20 cellular contexts compared by ENCODE assay signal in the genomic region with DNA sequence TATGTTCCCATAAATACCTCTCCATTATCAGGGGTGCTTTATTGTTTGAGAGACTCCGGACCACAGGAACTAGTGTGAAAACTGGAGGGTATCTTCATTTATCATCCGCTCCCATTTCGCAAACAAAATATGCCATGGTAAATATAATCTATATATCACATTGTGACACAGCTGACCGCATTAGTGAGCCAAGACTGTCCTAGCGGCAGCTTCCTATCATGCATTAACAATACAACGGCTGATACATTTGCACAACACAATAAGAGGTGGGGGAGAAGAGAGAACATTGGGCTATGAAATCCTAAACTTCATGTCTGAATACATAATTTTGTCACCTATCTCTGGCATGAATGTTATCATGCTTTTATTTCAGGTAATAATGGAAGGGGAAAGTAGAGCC. TPM values are rescaled to one million over a fixed set of nuclear protein-coding genes. Genes with fewer than 3 reads are reported as not detected.
A peak's percentile ranks its signal among the peaks of the same experiment; 100 is the strongest.
DNase-seq lines count a peak whose midpoint lies in the region; ATAC-seq and TF ChIP-seq lines count a peak whose summit lies in the region.
"Had no signal": no experiment of that assay in that cellular context is flagged by ENCODE, and none has a peak within 500 bp of the region (broad histone marks: within the 10 kb centered on the region; RNA-seq: fewer than 3 reads in every experiment).

No MANE protein-coding gene starts in this region.

- H3K27ac ChIP-seq in left ventricle myocardium inferior (replicated peaks) (no peak overlapping the region), heart left ventricle (no peak overlapping the region), mesendoderm (ENCODE audit: low read depth, low read length) (no peak overlapping the region)

- H3K4me3 Mint-ChIP-seq in activated B cell treated with CpG ODN at 0.5 μM for 24 hours = no peak overlapping the region
- H3K4me3 Mint-ChIP-seq: T-cell had no signal

- no peak for ATAC-seq in heart left ventricle
- no peak for ATAC-seq in activated B cell treated with CpG ODN at 0.5 μM for 24 hours (ENCODE audit: low read depth)
- ATAC-seq: Panc1, SK-N-SH treated with all-trans-retinoic acid at 6 μM for 48 hours, T-cell had no signal

- no peaks in the 10 kb centered on the region for H3K9me3 Mint-ChIP-seq in activated B cell treated with CpG ODN at 0.5 μM for 24 hours
- H3K9me3 Mint-ChIP-seq: T-cell had no signal

- H2AK5ac ChIP-seq in mesendoderm (ENCODE audit: low read length) = no peak overlapping the region

- DNase-seq in left ventricle myocardium inferior = no peak
- no peak for DNase-seq in heart left ventricle
- peak; percentile 74 to 87 for DNase-seq in NOMO-1 (lab: John Stamatoyannopoulos, UW; ENCODE audit: unreplicated experiment in 2 of 2)
- DNase-seq in activated B cell treated with CpG ODN at 0.5 μM for 24 hours = no peak
- no peak for DNase-seq in NCI-H748 (lab: John Stamatoyannopoulos, UW; ENCODE audit: unreplicated experiment)
- DNase-seq in SW480 (ENCODE audit: low spot score) = no peak
- DNase-seq in mesendoderm = no peak
- no peak for DNase-seq in COLO829 (ENCODE audit: low spot score)
- DNase-seq: 8988T, C1 segment of cervical spinal cord, EL, MG63, NCI-H1105 treated with DMSO at 0.1 percent for 48 hours, NCI-H2029 treated with DMSO at 0.1 percent for 48 hours, NCI-H345, NCI-H524, SIG-M5, T-cell had no signal

- POLR2A ChIA-PET in activated B cell treated with CpG ODN at 0.5 μM for 24 hours (lab: Charles Lee) = interaction anchor here (0.7 to 1.3 kb wide), 3 partner anchors 8 to 94 kb away, joined by 3 to 7 read pairs (median 3); no protein-coding TSS in a partner anchor

- H2BK120ac ChIP-seq in mesendoderm (ENCODE audit: low read depth, low read length) = no peak overlapping the region

- no peak overlapping the region for H3K4ac ChIP-seq in mesendoderm (ENCODE audit: low read depth, low read length)

- no peaks in the 10 kb centered on the region for H3K27me3 Mint-ChIP-seq in activated B cell treated with CpG ODN at 0.5 μM for 24 hours

- intact Hi-C loops in left ventricle myocardium inferior (cut with micrococcal nuclease) = no loop called here
- intact Hi-C loops in heart left ventricle (cut with DNase I) = no loop called here
- intact Hi-C loops in activated B cell treated with CpG ODN at 0.5 μM for 24 hours (cut with micrococcal nuclease) = loop anchor here (1.0 kb wide), 1 partner anchor 8 kb away; no protein-coding TSS in a partner anchor

- no peaks in the 10 kb centered on the region for H3K36me3 ChIP-seq in left ventricle myocardium inferior
- H3K36me3 ChIP-seq in heart left ventricle = no peaks in the 10 kb centered on the region
- no peaks in the 10 kb centered on the region for H3K36me3 ChIP-seq in mesendoderm (ENCODE audit: control insufficient read depth, insufficient read depth, low read length)
- H3K36me3 ChIP-seq: MG63 had no signal

- H3K4me1 ChIP-seq in left ventricle myocardium inferior = peaks cover 75% of the 10 kb centered on the region
- peaks cover 0 to 46% (median 10%) of the 10 kb centered on the region in 12 donors for H3K4me1 ChIP-seq in heart left ventricle
- peaks cover 7% of the 10 kb centered on the region for H3K4me1 ChIP-seq in mesendoderm (ENCODE audit: control insufficient read depth, low read depth, low read length)

- no peak overlapping the region for H3K4me2 ChIP-seq in mesendoderm (ENCODE audit: low read length)

- H4K5ac ChIP-seq in mesendoderm (ENCODE audit: low read length) = no peak overlapping the region

- H3K27me3 ChIP-seq in left ventricle myocardium inferior (ENCODE audit: low read depth) (peaks cover 14% of the 10 kb centered on the region), heart left ventricle (peaks cover 0 to 5% (median 0%) of the 10 kb centered on the region in 9 donors), mesendoderm (ENCODE audit: insufficient read depth, low read length, poor library complexity) (no peaks in the 10 kb centered on the region)
- H3K27me3 ChIP-seq: MG63 had no signal

- CTCF ChIA-PET in activated B cell treated with CpG ODN at 0.5 μM for 24 hours (lab: Charles Lee) = interaction anchor here (1.8 kb wide), 1 partner anchor 26 kb away, joined by 5 read pairs; no protein-coding TSS in a partner anchor

- H4K8ac ChIP-seq in mesendoderm (ENCODE audit: low read depth, low read length) = no peak overlapping the region

- H3K79me2 ChIP-seq in mesendoderm (ENCODE audit: control insufficient read depth, insufficient read depth, low read length) = peaks cover 53% of the 10 kb centered on the region

- H3K9ac ChIP-seq in mesendoderm (ENCODE audit: low read length) = no peak overlapping the region

- peak overlapping the region; percentile 72 for H3K27ac Mint-ChIP-seq in activated B cell treated with CpG ODN at 0.5 μM for 24 hours
- H3K27ac Mint-ChIP-seq: T-cell had no signal

- peaks cover 90% of the 10 kb centered on the region for H3K36me3 Mint-ChIP-seq in activated B cell treated with CpG ODN at 0.5 μM for 24 hours (ENCODE audit: low read depth)
- H3K36me3 Mint-ChIP-seq: T-cell had no signal

- H3K18ac ChIP-seq in mesendoderm (ENCODE audit: low read length) = no peak overlapping the region

- WGBS in heart left ventricle, 4 donors = 43 to 53% (median 45%) methylated on average over 6 of the region's 6 CpGs
- no CpG with 5 or more reads among the region's 6 CpGs for WGBS in mesendoderm (ENCODE audit: extremely low coverage, insufficient coverage, low lambda C conversion rate)

- H3K79me1 ChIP-seq in mesendoderm (ENCODE audit: low read length) = peaks cover 29% of the 10 kb centered on the region

- H3K9me3 ChIP-seq in left ventricle myocardium inferior (replicated peaks) (no peaks in the 10 kb centered on the region), heart left ventricle (no peaks in the 10 kb centered on the region)
- H3K9me3 ChIP-seq: MG63 had no signal

- no peak overlapping the region for H3K56ac ChIP-seq in mesendoderm (ENCODE audit: low read length)

- TF ChIP-seq POLR2A in heart left ventricle (IDR thresholded peaks at IDR 0.05) = no peak

- no peak overlapping the region for H2BK5ac ChIP-seq in mesendoderm (ENCODE audit: low read length)

- H3K4me3 ChIP-seq in left ventricle myocardium inferior (no peak overlapping the region), heart left ventricle (no peak overlapping the region), mesendoderm (ENCODE audit: low read length) (no peak overlapping the region)
- H3K4me3 ChIP-seq: MG63 had no signal

- no peak overlapping the region for H2BK15ac ChIP-seq in mesendoderm (replicated peaks; ENCODE audit: low read depth)

- peak; percentile 18 for TF ChIP-seq CTCF in left ventricle myocardium inferior (IDR thresholded peaks at IDR 0.05; ENCODE audit: borderline replicate concordance)
- no peak for TF ChIP-seq CTCF in heart left ventricle (IDR thresholded peaks at IDR 0.05)
- no peak for TF ChIP-seq CTCF in activated B cell treated with CpG ODN at 0.5 μM for 24 hours (IDR thresholded peaks at IDR 0.05)

- H3K4me1 Mint-ChIP-seq in activated B cell treated with CpG ODN at 0.5 μM for 24 hours = peaks cover 100% of the 10 kb centered on the region

- H3K23ac ChIP-seq in mesendoderm (ENCODE audit: low read length) = no peak overlapping the region

RNA-seq across cellular contexts. Expression of a gene that starts 29.5 kb away (rescaled TPM):
- 27.1 TPM for total RNA-seq in left ventricle myocardium inferior
- 10 to 100 TPM in 8 of 9 donors, 1 to 10 TPM in 1; 9.2 to 31.9 (median 22.4) TPM for total RNA-seq in heart left ventricle
- 10 to 100 TPM in 1 of 2 donors, 1 to 10 TPM in 1; 5.6 to 18.9 TPM for polyA plus RNA-seq in heart left ventricle
- total RNA-seq in activated B cell treated with CpG ODN at 0.5 μM for 24 hours = 279 and 331 TPM in 2 replicates
- polyA plus RNA-seq in mesendoderm (2013, experiment 1 of 2) = 45.5 TPM
- polyA plus RNA-seq in mesendoderm (2013, experiment 2 of 2) = 46.4 TPM

Comparison
In these comparisons a context has a peak if more than half of its experiments do, and no peak if none do; other contexts are left out.
1. DNase-seq: peak in NOMO-1 (2 of 2); none in left ventricle myocardium inferior (single experiment), heart left ventricle (0 of 5), activated B cell treated with CpG ODN at 0.5 μM for 24 hours (single experiment), NCI-H748 (single experiment), SW480 (single experiment), mesendoderm (single experiment) and COLO829 (single experiment).